Comparison of ENCODE assay signal across 10 cellular contexts in the genomic region with DNA sequence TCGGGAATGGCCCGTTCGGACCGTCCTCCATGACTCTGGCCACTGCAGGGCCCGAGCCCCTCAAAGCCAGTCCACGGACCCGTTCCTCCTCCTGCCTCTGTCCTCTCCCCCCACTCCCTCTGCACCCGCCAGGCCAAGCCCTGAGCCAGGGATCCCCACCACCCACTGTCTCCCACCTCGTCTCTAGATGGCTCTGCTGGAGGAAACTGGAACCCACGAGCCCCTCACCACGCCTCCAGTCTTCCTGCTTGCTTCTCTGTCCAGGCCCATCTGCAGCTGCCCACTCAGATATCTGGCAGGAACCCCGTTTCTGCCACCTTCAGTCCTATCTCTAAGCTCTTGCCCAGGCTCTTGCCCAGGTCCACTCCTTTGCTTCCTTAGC. TPM values are rescaled to one million over a fixed set of nuclear protein-coding genes. Genes with fewer than 3 reads are reported as not detected.
A peak's percentile ranks its signal among the peaks of the same experiment; 100 is the strongest.
DNase-seq lines count a peak whose midpoint lies in the region; ATAC-seq, FAIRE-seq and TF ChIP-seq lines count a peak whose summit lies in the region.
"Had no signal": no experiment of that assay in that cellular context is flagged by ENCODE, and none has a peak within 500 bp of the region (broad histone marks: within the 10 kb centered on the region; RNA-seq: fewer than 3 reads in every experiment).

No MANE protein-coding gene starts in this region.

- TF ChIP-seq CTCF in A549 (IDR thresholded peaks at IDR 0.05) (no peak), dorsolateral prefrontal cortex (IDR thresholded peaks at IDR 0.05 in 54 of 56, conservative IDR thresholded peaks at IDR 0.05 in 2 of 56; ENCODE audit: low read depth in 1 of 56, partially characterized antibody in 56 of 56) (no peak)

- peak overlapping the region; percentile 84 for H3K4me2 ChIP-seq in A549

- no peaks in the 10 kb centered on the region for H3K9me3 Mint-ChIP-seq in naive thymus-derived CD8-positive, alpha-beta T cell

- H3K4me1 ChIP-seq in A549 (no peaks in the 10 kb centered on the region), HUES6 (ENCODE audit: control insufficient read depth, insufficient read depth, low read length) (peaks cover 15% of the 10 kb centered on the region; the same call in 1 of the 2 replicates), small intestine (ENCODE audit: control insufficient read depth in 2 of 2, insufficient read depth in 1 of 2, low read depth in 1 of 2, low read length in 1 of 2) (no peaks in the 10 kb centered on the region)

- no peaks in the 10 kb centered on the region for H3K9me3 ChIP-seq in A549
- no peaks in the 10 kb centered on the region for H3K9me3 ChIP-seq in HUES6 (ENCODE audit: control insufficient read depth, insufficient read depth, low read depth, low read length)
- H3K9me3 ChIP-seq in small intestine (ENCODE audit: control insufficient read depth, low read depth), result no peaks in the 10 kb centered on the region
- H3K9me3 ChIP-seq: thyroid gland had no signal

- intact Hi-C loops in dorsolateral prefrontal cortex (cut with DNase I), result no loop called here

- H3K27ac Mint-ChIP-seq in naive thymus-derived CD8-positive, alpha-beta T cell, result peak overlapping the region in 1 of 10 donors; percentile 59

- H3K36me3 Mint-ChIP-seq in naive thymus-derived CD8-positive, alpha-beta T cell, result no peaks in the 10 kb centered on the region

- FAIRE-seq in A549 (lab: Jason Lieb, UNC), result no peak
- no peak for FAIRE-seq in small intestine (lab: Jason Lieb, UNC)

- DNase-seq in A549 (ENCODE audit: low read depth in 1 of 2, low spot score in 1 of 2) (no peak), dorsolateral prefrontal cortex (no peak), H4 (ENCODE audit: low spot score) (no peak), GF-D8 (lab: John Stamatoyannopoulos, UW) (no peak), NCI-H1436 treated with DMSO at 0.1 percent for 48 hours (lab: John Stamatoyannopoulos, UW) (no peak), small intestine (no peak)
- DNase-seq in naive thymus-derived CD8-positive, alpha-beta T cell, result no peak

- peaks cover 1 to 15% (median 12%) of the 10 kb centered on the region in 5 donors for H3K27me3 Mint-ChIP-seq in naive thymus-derived CD8-positive, alpha-beta T cell

- H3K27me3 ChIP-seq in HUES6 (ENCODE audit: control insufficient read depth, insufficient read depth, low read length) (peaks cover 58% of the 10 kb centered on the region), dorsolateral prefrontal cortex (peaks cover 0 to 61% (median 32%) of the 10 kb centered on the region in 45 donors), small intestine (ENCODE audit: control insufficient read depth in 2 of 2, insufficient read depth in 2 of 2, low read length in 2 of 2) (peaks cover 9% of the 10 kb centered on the region in 2 donors)

- TF ChIP-seq POLR2A in A549 (IDR thresholded peaks at IDR 0.05; ENCODE audit: low read length), result no peak

- H3K4me3 ChIP-seq in A549 (peak overlapping the region; percentile 44), HUES6 (ENCODE audit: low read depth, low read length) (peak overlapping the region; percentile 65), dorsolateral prefrontal cortex (peak overlapping the region in 56 of 59 donors; percentile 14 to 65 (median 48)), small intestine (ENCODE audit: low read depth in 1 of 2, low read length in 2 of 2) (peak overlapping the region in 1 of 2 donors; percentile 26)
- H3K4me3 ChIP-seq: thyroid gland had no signal

- peak overlapping the region in 1 of 2 experiments; percentile 70; a peak in 4 of 6 replicates for H3K27ac ChIP-seq in A549
- H3K27ac ChIP-seq in HUES6 (ENCODE audit: low read depth, low read length), result no peak overlapping the region
- H3K27ac ChIP-seq in dorsolateral prefrontal cortex, result no peak overlapping the region
- H3K27ac ChIP-seq in small intestine (ENCODE audit: low read depth in 1 of 2, low read length in 1 of 2), result no peak overlapping the region
- H3K27ac ChIP-seq: thyroid gland had no signal

- no peak for ATAC-seq in A549
- ATAC-seq in naive thymus-derived CD8-positive, alpha-beta T cell, result no peak

- H3K4me3 Mint-ChIP-seq in naive thymus-derived CD8-positive, alpha-beta T cell, result peak overlapping the region; percentile 66 to 82 (median 76)

- CTCF ChIA-PET in A549 (lab: Yijun Ruan, JAX), result interaction anchor here (0.5 to 0.7 kb wide), 2 partner anchors 42 to 65 kb away, joined by 3 to 5 read pairs; no protein-coding TSS in a partner anchor

- H3K4me1 Mint-ChIP-seq in naive thymus-derived CD8-positive, alpha-beta T cell, result peaks cover 12 to 23% (median 21%) of the 10 kb centered on the region in 4 donors

- no peak for TF ChIP-seq RAD21 in A549 (conservative IDR thresholded peaks at IDR 0.05 in 1 of 2, IDR thresholded peaks at IDR 0.05 in 1 of 2)

- POLR2A ChIA-PET in A549 (lab: Yijun Ruan, JAX), result no interaction called here
- POLR2A ChIA-PET in naive thymus-derived CD8-positive, alpha-beta T cell (lab: Charles Lee), result interaction anchor here (1.2 kb wide), 1 partner anchor 63 kb away, joined by 3 read pairs; a partner anchor contains a TSS

- no peak for TF ChIP-seq EP300 in A549 (IDR thresholded peaks at IDR 0.05)

- H3K9ac ChIP-seq in HUES6 (ENCODE audit: low read length), result no peak overlapping the region

- WGBS in A549 (ENCODE audit: missing lambda C conversion rate), result 63% methylated on average over 12 of the region's 12 CpGs
- WGBS in small intestine, 3 donors, result 24 to 33% (median 27%) methylated on average over 11 to 12 of the region's 12 CpGs

- H3K36me3 ChIP-seq in HUES6 (ENCODE audit: control insufficient read depth, insufficient read depth, low read length) (no peaks in the 10 kb centered on the region), small intestine (ENCODE audit: control insufficient read depth in 2 of 2, insufficient read depth in 2 of 2, low read length in 2 of 2) (no peaks in the 10 kb centered on the region)
- H3K36me3 ChIP-seq: thyroid gland had no signal

TF ChIP-seq in A549, 52 proteins besides CTCF, POLR2A, EP300 and RAD21 (continues in another document):
- TF ChIP-seq FOSL2 (IDR thresholded peaks at IDR 0.05) (no peak), FOSL2 (CRISPR knock-in tag; IDR thresholded peaks at IDR 0.05) (no peak), NPAS2 (CRISPR knock-in tag; IDR thresholded peaks at IDR 0.05; ENCODE audit: borderline replicate concordance) (no peak), FOSB (CRISPR knock-in tag; IDR thresholded peaks at IDR 0.05) (no peak), CHD2 (IDR thresholded peaks at IDR 0.05; ENCODE audit: low read length, partially characterized antibody) (no peak), CBX2 (IDR thresholded peaks at IDR 0.05; ENCODE audit: borderline replicate concordance, low read depth) (no peak), CBX8 (IDR thresholded peaks at IDR 0.05) (no peak), SREBF2 (IDR thresholded peaks at IDR 0.05) (no peak)
- TF ChIP-seq, protein P1, sequence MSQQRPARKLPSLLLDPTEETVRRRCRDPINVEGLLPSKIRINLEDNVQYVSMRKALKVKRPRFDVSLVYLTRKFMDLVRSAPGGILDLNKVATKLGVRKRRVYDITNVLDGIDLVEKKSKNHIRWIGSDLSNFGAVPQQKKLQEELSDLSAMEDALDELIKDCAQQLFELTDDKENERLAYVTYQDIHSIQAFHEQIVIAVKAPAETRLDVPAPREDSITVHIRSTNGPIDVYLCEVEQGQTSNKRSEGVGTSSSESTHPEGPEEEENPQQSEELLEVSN (IDR thresholded peaks at IDR 0.05; ENCODE audit: borderline replicate concordance, low read depth), result no peak

RNA-seq across cellular contexts. Expression of a gene that starts 24.3 kb away (rescaled TPM):
- polyA plus RNA-seq in A549 (2011; rRNA removed) (0.03 TPM in 1 of 2 replicates, not detected in the other), A549 (2017; fragmentation: RNase III; extraction: RNeasy Plus Mini Kit Qiagen cat#74134 plus additional on column Dnase treatment) (0.03 TPM in 1 of 3 replicates, not detected in the others), small intestine (under 1 TPM in 2 of 3 donors, not detected in 1; 0.22 to 0.34 TPM)
- 0.01 TPM in 1 of 2 replicates, not detected in the other for polyA plus RNA-seq in A549 (2012; cell fraction: cytosol; rRNA removed)
- polyA plus RNA-seq in A549 (2012; cell fraction: nucleus; rRNA removed), result 0.02 TPM in 1 of 2 replicates, not detected in the other
- not detected in 2 replicates for polyA minus RNA-seq in A549 (2011; rRNA and poly(A)+ RNA removed)
- total RNA-seq in dorsolateral prefrontal cortex, result 1 to 10 TPM in 114 of 120 experiments, under 1 TPM in 6; 0.78 to 6.0 (median 2.1) TPM
- 1 to 10 TPM; 2.6 TPM for total RNA-seq in naive thymus-derived CD8-positive, alpha-beta T cell
- polyA plus RNA-seq in naive thymus-derived CD8-positive, alpha-beta T cell, result under 1 TPM in 2 of 3 donors, not detected in 1; 0.05 to 0.09 TPM
- total RNA-seq in H4 (2014; rRNA removed; shearing (Covaris generic)), result not detected in 2 replicates
- total RNA-seq: pulmonary artery endothelial cell had no signal

RNA-seq across cellular contexts. Expression of a gene that starts 43.0 kb away (rescaled TPM):
- 172 and 192 TPM in 2 replicates for polyA plus RNA-seq in A549 (2011; rRNA removed)
- polyA plus RNA-seq in A549 (2012; cell fraction: cytosol; rRNA removed), result 74.8 and 91.9 TPM in 2 replicates
- polyA plus RNA-seq in A549 (2012; cell fraction: nucleus; rRNA removed), result 37.1 and 58.4 TPM in 2 replicates
- polyA plus RNA-seq in A549 (2017; fragmentation: RNase III; extraction: RNeasy Plus Mini Kit Qiagen cat#74134 plus additional on column Dnase treatment), result 135 to 142 TPM (median 136 TPM) in 3 replicates
- polyA minus RNA-seq in A549 (2011; rRNA and poly(A)+ RNA removed), result 102 and 122 TPM in 2 replicates
- total RNA-seq in dorsolateral prefrontal cortex, result 10 to 100 TPM; 28.2 to 58.5 (median 38.6) TPM
- 10 to 100 TPM; 33.1 to 35.3 TPM for total RNA-seq in naive thymus-derived CD8-positive, alpha-beta T cell
- polyA plus RNA-seq in naive thymus-derived CD8-positive, alpha-beta T cell, result 10 to 100 TPM; 39.2 to 51.1 (median 42.0) TPM
- 458 and 494 TPM in 2 replicates for total RNA-seq in H4 (2014; rRNA removed; shearing (Covaris generic))
- polyA plus RNA-seq in small intestine, result 100 to 1,000 TPM in 1 of 3 donors, 10 to 100 TPM in 2; 85.9 to 181 (median 90.8) TPM

RNA-seq across cellular contexts. Expression of a gene that starts 50.3 kb away (rescaled TPM):
- polyA plus RNA-seq in A549 (2011; rRNA removed), result 118 and 149 TPM in 2 replicates
- polyA plus RNA-seq in A549 (2012; cell fraction: cytosol; rRNA removed), result 63.7 and 69.6 TPM in 2 replicates
- polyA plus RNA-seq in A549 (2012; cell fraction: nucleus; rRNA removed), result 43.7 and 74.3 TPM in 2 replicates
- 37.0 to 43.3 TPM (median 42.8 TPM) in 3 replicates for polyA plus RNA-seq in A549 (2017; fragmentation: RNase III; extraction: RNeasy Plus Mini Kit Qiagen cat#74134 plus additional on column Dnase treatment)
- 128 and 141 TPM in 2 replicates for polyA minus RNA-seq in A549 (2011; rRNA and poly(A)+ RNA removed)
- 10 to 100 TPM; 30.5 to 60.4 (median 41.9) TPM for total RNA-seq in dorsolateral prefrontal cortex
- 10 to 100 TPM; 39.7 to 48.3 TPM for total RNA-seq in naive thymus-derived CD8-positive, alpha-beta T cell
- 10 to 100 TPM; 77.2 to 81.0 (median 78.9) TPM for polyA plus RNA-seq in naive thymus-derived CD8-positive, alpha-beta T cell
- 160 and 170 TPM in 2 replicates for total RNA-seq in H4 (2014; rRNA removed; shearing (Covaris generic))
- polyA plus RNA-seq in small intestine, result 10 to 100 TPM; 34.0 to 41.4 (median 38.6) TPM
